In genomic region chr7:31003721-31004120, GRCh38 we compare ENCODE assay signal across 24 cellular contexts. TPM values are rescaled to one million over a fixed set of nuclear protein-coding genes. Genes with fewer than 3 reads are reported as not detected.
DNase-seq lines count a peak whose midpoint lies in the region; ATAC-seq and TF ChIP-seq lines count a peak whose summit lies in the region.
"Had no signal": no experiment of that assay in that cellular context is flagged by ENCODE, and none has a peak within 500 bp of the region (broad histone marks: within the 10 kb centered on the region; RNA-seq: fewer than 3 reads in every experiment).

No MANE protein-coding gene starts in this region.

- H3K27ac ChIP-seq in suprapubic skin = no peak overlapping the region
- H3K27ac ChIP-seq: BLaER1 treated with 17β-estradiol and CSF1 and Interleukin-3, amounts not matched to agents 10 nM and 100 nM; HL-60 had no signal

- H3K4me3 ChIP-seq in suprapubic skin = no peak overlapping the region
- H3K4me3 ChIP-seq: BLaER1 treated with 17β-estradiol and CSF1 and Interleukin-3, amounts not matched to agents 10 nM and 100 nM had no signal

- DNase-seq in DMS53 treated with DMSO at 0.1 percent for 48 hours (lab: John Stamatoyannopoulos, UW; ENCODE audit: unreplicated experiment) = peak; percentile 13
- peak; percentile 15 for DNase-seq in NCI-H69 (lab: John Stamatoyannopoulos, UW)
- peak; percentile 49 for DNase-seq in astrocyte of the hippocampus (ENCODE audit: low read depth, low spot score)
- DNase-seq in iris pigment epithelial cell (ENCODE audit: low read depth) = peak; percentile 4
- DNase-seq in GDM1 (lab: John Stamatoyannopoulos, UW) = no peak
- DNase-seq in suprapubic skin (ENCODE audit: low spot score in 2 of 2) = no peak
- DNase-seq: Calu3; CD8-positive, alpha-beta T cell; H7; IMR-90; Karpas-422; MM.1S; NCI-H1092 treated with DMSO at 0.1 percent for 48 hours; NCI-H146; NCI-H2029 treated with DMSO at 0.1 percent for 48 hours; NCI-H446 treated with DMSO at 0.1 percent for 48 hours; SHP77 treated with DMSO at 0.1 percent for 48 hours; SK-N-SH had no signal

- ATAC-seq in HG03432 (IDR thresholded peaks at IDR 0.05; ENCODE audit: unreplicated experiment) (no peak), GM19351 (IDR thresholded peaks at IDR 0.05; ENCODE audit: unreplicated experiment) (no peak)
- ATAC-seq: CD8-positive, alpha-beta T cell had no signal

- no peaks in the 10 kb centered on the region for H3K9me3 ChIP-seq in suprapubic skin
- H3K9me3 ChIP-seq: SK-N-SH had no signal

- no peak for TF ChIP-seq CTCF in suprapubic skin (IDR thresholded peaks at IDR 0.05)

- peaks cover 5% of the 10 kb centered on the region for H3K27me3 ChIP-seq in suprapubic skin
- H3K27me3 ChIP-seq: BLaER1 treated with 17β-estradiol and CSF1 and Interleukin-3, amounts not matched to agents 10 nM and 100 nM had no signal

- no peak for TF ChIP-seq POLR2A in suprapubic skin (IDR thresholded peaks at IDR 0.05)

- WGBS in suprapubic skin = 97% methylated on average over 6 of the region's 6 CpGs

- no peaks in the 10 kb centered on the region for H3K4me1 ChIP-seq in suprapubic skin

- no peak for TF ChIP-seq EP300 in suprapubic skin (IDR thresholded peaks at IDR 0.05)

- H3K36me3 ChIP-seq in suprapubic skin = no peaks in the 10 kb centered on the region
- H3K36me3 ChIP-seq: BLaER1 treated with 17β-estradiol and CSF1 and Interleukin-3, amounts not matched to agents 10 nM and 100 nM had no signal

RNA-seq across cellular contexts. Expression of gene GHRHR, which starts 40.0 kb away (rescaled TPM):
- total RNA-seq in suprapubic skin = 1 to 10 TPM in 1 of 4 donors, not detected in 3; 1.5 TPM
- total RNA-seq: A673; Calu3; CD8-positive, alpha-beta T cell; IMR-90; OCI-LY7 had no signal

RNA-seq across cellular contexts. Expression of gene ADCYAP1R1, which starts 48.4 kb away (rescaled TPM):
- 1 to 10 TPM in 2 of 4 donors, under 1 TPM in 2; 0.64 to 6.7 (median 1.1) TPM for total RNA-seq in suprapubic skin
- total RNA-seq: A673; Calu3; CD8-positive, alpha-beta T cell; IMR-90; OCI-LY7 had no signal

Comparison
In these comparisons a context has a peak if more than half of its experiments do, and no peak if none do; other contexts are left out.
1. DNase-seq: peak in DMS53 treated with DMSO at 0.1 percent for 48 hours (single experiment), NCI-H69 (single experiment), astrocyte of the hippocampus (single experiment) and iris pigment epithelial cell (single experiment); none in GDM1 (single experiment) and suprapubic skin (0 of 2).